Comparison of ENCODE assay signal across 17 cellular contexts in the genomic region with DNA sequence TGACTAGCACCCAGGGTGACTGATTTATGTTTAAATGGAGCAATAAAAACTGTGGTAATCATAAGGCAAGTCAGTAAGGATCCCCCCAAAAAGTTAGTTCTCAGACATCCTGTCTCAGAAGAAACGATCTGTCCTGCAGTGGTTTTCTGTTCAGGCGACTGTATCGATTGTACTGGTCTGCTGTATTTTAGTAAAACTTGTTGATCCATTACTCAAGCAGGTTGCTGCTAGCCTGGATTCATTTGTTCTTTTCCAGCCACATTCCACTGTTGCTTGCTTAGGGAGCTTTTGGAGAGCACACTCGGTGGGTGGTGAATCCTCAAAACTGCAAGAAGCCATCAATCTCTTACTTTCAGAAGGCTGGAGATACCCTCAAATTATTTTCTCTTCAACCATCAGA.
"Had no signal": no experiment of that assay in that cellular context is flagged by ENCODE, and none has a peak within 500 bp of the region (broad histone marks: within the 10 kb centered on the region; RNA-seq: fewer than 3 reads in every experiment).

No MANE protein-coding gene starts in this region.

- H3K36me3 ChIP-seq: breast epithelium, colonic mucosa, esophagus muscularis mucosa, prostate gland, spleen, thyroid gland, upper lobe of right lung had no signal

- ATAC-seq: upper lobe of right lung had no signal

- H3K27ac Mint-ChIP-seq: activated CD4-positive, alpha-beta memory T cell treated with anti-CD3 and anti-CD28 coated beads for 36 hours; activated naive CD8-positive, alpha-beta T cell treated with anti-CD3 and anti-CD28 coated beads, Interleukin-2, amount 10 ng/mL, durations not matched to agents 7 days and 5 days; stimulated activated naive CD8-positive, alpha-beta T cell treated with anti-CD3 and anti-CD28 coated beads, Interleukin-15, Interleukin-2, amounts not matched to agents 100 ng/mL and 50 ng/mL, for 24 hours had no signal

- H3K9me3 ChIP-seq: breast epithelium, colonic mucosa, esophagus muscularis mucosa, prostate gland, spleen, thyroid gland, upper lobe of right lung had no signal

- H3K27ac ChIP-seq: colonic mucosa, esophagus muscularis mucosa, prostate gland, spleen, thyroid gland, upper lobe of right lung had no signal

- H3K4me3 ChIP-seq: breast epithelium, colonic mucosa, esophagus muscularis mucosa, prostate gland, spleen, thyroid gland, upper lobe of right lung had no signal

- H3K36me3 Mint-ChIP-seq: activated CD4-positive, alpha-beta memory T cell treated with anti-CD3 and anti-CD28 coated beads for 36 hours; activated naive CD8-positive, alpha-beta T cell treated with anti-CD3 and anti-CD28 coated beads, Interleukin-2, amount 10 ng/mL, durations not matched to agents 7 days and 5 days had no signal

- DNase-seq: activated CD4-positive, alpha-beta memory T cell treated with anti-CD3 and anti-CD28 coated beads for 36 hours; activated CD4-positive, alpha-beta T cell treated with anti-CD3 and anti-CD28 coated beads for 48 hours; activated naive CD4-positive, alpha-beta T cell treated with Interleukin-2 at 50 U/mL for 16 hours; activated naive CD8-positive, alpha-beta T cell treated with anti-CD3 and anti-CD28 coated beads, Interleukin-2, amount 10 ng/mL, durations not matched to agents 7 days and 5 days; activated T-cell treated with anti-CD3 and anti-CD28 coated beads, Interleukin-2, amount 50 U/mL, for 48 hours; amniotic stem cell; colonic mucosa; hypothalamus; spleen; stimulated activated CD4-positive, alpha-beta T cell treated with anti-CD3 and anti-CD28 coated beads, Interleukin-4, amount 100 ng/mL, for 1 hour; substantia nigra; thyroid gland; upper lobe of right lung had no signal

- H3K4me3 Mint-ChIP-seq: activated CD4-positive, alpha-beta memory T cell treated with anti-CD3 and anti-CD28 coated beads for 36 hours; activated naive CD8-positive, alpha-beta T cell treated with anti-CD3 and anti-CD28 coated beads, Interleukin-2, amount 10 ng/mL, durations not matched to agents 7 days and 5 days; stimulated activated naive CD8-positive, alpha-beta T cell treated with anti-CD3 and anti-CD28 coated beads, Interleukin-15, Interleukin-2, amounts not matched to agents 100 ng/mL and 50 ng/mL, for 24 hours had no signal

- H3K9me3 Mint-ChIP-seq: activated CD4-positive, alpha-beta memory T cell treated with anti-CD3 and anti-CD28 coated beads for 36 hours; activated naive CD8-positive, alpha-beta T cell treated with anti-CD3 and anti-CD28 coated beads, Interleukin-2, amount 10 ng/mL, durations not matched to agents 7 days and 5 days; stimulated activated naive CD8-positive, alpha-beta T cell treated with anti-CD3 and anti-CD28 coated beads, Interleukin-15, Interleukin-2, amounts not matched to agents 100 ng/mL and 50 ng/mL, for 24 hours had no signal

- H3K4me1 ChIP-seq: colonic mucosa, prostate gland had no signal

- H3K27me3 ChIP-seq: breast epithelium, colonic mucosa, esophagus muscularis mucosa, spleen, thyroid gland, upper lobe of right lung had no signal
